In the genomic region with DNA sequence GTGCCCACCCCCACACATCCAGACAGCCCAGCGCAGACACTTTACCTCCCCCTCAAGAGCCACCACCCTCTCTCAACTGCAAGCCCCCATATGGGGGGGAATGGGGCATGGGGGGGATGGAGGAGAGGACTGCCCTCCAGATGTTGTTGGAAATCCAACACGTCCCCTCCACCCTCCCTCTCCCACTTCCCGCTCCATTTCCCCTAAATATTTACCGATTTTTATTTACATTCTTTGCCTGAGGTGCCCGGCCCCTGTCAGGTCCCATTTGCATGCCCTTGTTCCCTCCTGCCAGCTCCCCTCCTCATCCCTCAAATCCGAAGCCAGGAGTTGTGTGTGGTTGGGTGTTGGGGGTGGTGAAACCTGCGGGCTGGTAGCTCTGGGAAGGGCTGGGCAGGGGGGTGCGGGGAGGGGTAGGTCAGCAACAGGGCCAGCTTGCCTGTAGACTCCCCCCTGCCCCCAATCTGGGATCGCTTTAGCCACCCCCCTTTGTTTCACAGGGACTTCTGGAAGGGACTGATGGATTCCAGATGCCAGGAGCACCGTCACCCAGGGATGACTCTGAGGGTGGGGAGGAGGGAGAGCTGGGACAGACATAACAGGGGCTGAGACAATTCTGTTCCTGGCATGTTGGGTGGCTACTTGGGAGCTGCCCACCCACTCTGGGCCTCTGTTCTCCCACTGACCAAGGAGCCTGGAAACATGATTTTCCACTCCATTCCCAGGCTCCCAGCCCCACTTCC, we compare ENCODE assay signal across 20 cellular contexts. TPM values are rescaled to one million over a fixed set of nuclear protein-coding genes. Genes with fewer than 3 reads are reported as not detected.
DNase-seq lines count a peak whose midpoint lies in the region; ATAC-seq, FAIRE-seq and TF ChIP-seq lines count a peak whose summit lies in the region.
"Had no signal": no experiment of that assay in that cellular context is flagged by ENCODE, and none has a peak within 500 bp of the region (broad histone marks: within the 10 kb centered on the region; RNA-seq: fewer than 3 reads in every experiment).

No MANE protein-coding gene starts in this region.

- peak; percentile 28 for FAIRE-seq in HTR-8/SVneo (lab: Jason Lieb, UNC)

- H3K27ac ChIP-seq in RWPE1: no peak overlapping the region
- H3K27ac ChIP-seq: A549, Peyer's patch had no signal

- H3K4me3 Mint-ChIP-seq in brain: no peak overlapping the region
- no peak overlapping the region for H3K4me3 Mint-ChIP-seq in nephron
- H3K4me3 Mint-ChIP-seq: CD8-positive, alpha-beta memory T cell; H9 had no signal

- H3K27me3 Mint-ChIP-seq in brain: peaks cover 40% of the 10 kb centered on the region
- H3K27me3 Mint-ChIP-seq in nephron (ENCODE audit: low read depth): peaks cover 31% of the 10 kb centered on the region

- DNase-seq in AG20443 (ENCODE audit: low spot score) (peak; percentile 27), HTR-8/SVneo (ENCODE audit: insufficient read length, low spot score) (no peak), CD1c-positive myeloid dendritic cell (ENCODE audit: extremely low spot score) (no peak), hypothalamus (lab: John Stamatoyannopoulos, UW) (no peak), RWPE1 (ENCODE audit: low spot score) (no peak)
- DNase-seq: CD8-positive, alpha-beta memory T cell; DND-41; GF-D8; H9; KG1; NCI-H1105; NCI-H1930; NCI-H2171; NCI-H446 treated with DMSO at 0.1 percent for 48 hours; Peyer's patch; SHP77 treated with DMSO at 0.1 percent for 48 hours had no signal

- CTCF ChIA-PET in RWPE1 (lab: Yijun Ruan, JAX): interaction anchor here (1.1 to 1.6 kb wide), 2 partner anchors 20 to 101 kb away, joined by 3 to 6 read pairs; no protein-coding TSS in a partner anchor

- H3K9me3 Mint-ChIP-seq in brain: peaks cover 0 to 7% (median 3%) of the 10 kb centered on the region in 5 experiments
- no peaks in the 10 kb centered on the region for H3K9me3 Mint-ChIP-seq in nephron
- H3K9me3 Mint-ChIP-seq: CD8-positive, alpha-beta memory T cell; H9 had no signal

- POLR2A ChIA-PET in RWPE1 (lab: Yijun Ruan, JAX; ENCODE audit: low non-redundant PET): no interaction called here

- ATAC-seq in HG03025 (IDR thresholded peaks at IDR 0.05; ENCODE audit: low FRiP score, unreplicated experiment): no peak

- H3K4me1 Mint-ChIP-seq in brain (peaks cover 18% of the 10 kb centered on the region), nephron (peaks cover 58% of the 10 kb centered on the region)

- H3K36me3 Mint-ChIP-seq in brain (no peaks in the 10 kb centered on the region), nephron (ENCODE audit: low read depth) (no peaks in the 10 kb centered on the region)
- H3K36me3 Mint-ChIP-seq: CD8-positive, alpha-beta memory T cell had no signal

- peak overlapping the region in 4 of 5 experiments; percentile 46 to 91 (median 71) for H3K27ac Mint-ChIP-seq in brain
- peak overlapping the region; percentile 93 to 97 (median 94) for H3K27ac Mint-ChIP-seq in nephron

- no peak for TF ChIP-seq CTCF in brain (conservative IDR thresholded peaks at IDR 0.05)
- TF ChIP-seq CTCF in nephron (IDR thresholded peaks at IDR 0.05; ENCODE audit: unreplicated experiment in 3 of 3): no peak
- TF ChIP-seq CTCF in RWPE1 (conservative IDR thresholded peaks at IDR 0.05; ENCODE audit: low read depth): no peak

RNA-seq across cellular contexts. Expression of a gene that starts 39.7 kb away (rescaled TPM):
- polyA plus RNA-seq in brain (ENCODE audit: insufficient read depth, low read depth, low replicate concordance): 2.6 TPM

RNA-seq across cellular contexts. Expression of a gene that starts 40.7 kb away (rescaled TPM):
- 201 TPM for polyA plus RNA-seq in brain (ENCODE audit: insufficient read depth, low read depth, low replicate concordance)
